8 cellular contexts compared by ENCODE assay signal in genomic region chr17:42819939-42820535, GRCh38. TPM values are rescaled to one million over a fixed set of nuclear protein-coding genes. Genes with fewer than 3 reads are reported as not detected.
DNase-seq lines count a peak whose midpoint lies in the region; ATAC-seq and TF ChIP-seq lines count a peak whose summit lies in the region.

No MANE protein-coding gene starts in this region.

- H3K14ac ChIP-seq in neuronal stem cell (ENCODE audit: low read length) = no peak overlapping the region

- no peak overlapping the region for H3K27ac Mint-ChIP-seq in effector memory CD8-positive, alpha-beta T cell

- H3K36me3 ChIP-seq in neuronal stem cell (replicated peaks in 1 of 2; ENCODE audit: control insufficient read depth in 2 of 2, insufficient read depth in 2 of 2, low read length in 2 of 2) = peaks cover 31 to 64% of the 10 kb centered on the region in 2 donors
- H3K36me3 ChIP-seq in aorta (ENCODE audit: control insufficient read depth in 1 of 2, insufficient read depth in 2 of 2, low read length in 1 of 2) = peaks cover 7 to 14% of the 10 kb centered on the region in 2 donors

- H4K8ac ChIP-seq in neuronal stem cell (ENCODE audit: low read depth, low read length) = no peak overlapping the region

- H3K79me1 ChIP-seq in neuronal stem cell (ENCODE audit: low read depth, low read length) = peaks cover 6% of the 10 kb centered on the region

- no peak overlapping the region for H3K23ac ChIP-seq in neuronal stem cell (ENCODE audit: low read depth, low read length, poor library complexity)

- CTCF ChIA-PET in AG04449 (lab: Yijun Ruan, JAX) = interaction anchor here (0.6 to 8.7 kb wide), 20 partner anchors 8 to 242 kb away, joined by 3 to 134 read pairs (median 4); partner anchors contain the start of genes CNTD1, COA3, PSMC3IP and PSME3

- H3K4me1 Mint-ChIP-seq in effector memory CD8-positive, alpha-beta T cell (ENCODE audit: low read depth in 2 of 2) = peaks cover 19 to 35% of the 10 kb centered on the region in 2 donors

- WGBS in neuronal stem cell (ENCODE audit: extremely low coverage in 2 of 2, insufficient read length in 2 of 2, insufficient replicate concordance in 1 of 2), 2 donors = no CpG with 5 or more reads among the region's 2 CpGs
- WGBS in aorta, 2 donors = 18 to 22% methylated on average over 2 of the region's 2 CpGs

- peak; percentile 66 for TF ChIP-seq CTCF in AG04449 (IDR thresholded peaks at IDR 0.05; ENCODE audit: insufficient read depth, low read length, missing control alignments)

- no peak overlapping the region for H2AFZ ChIP-seq in neuronal stem cell (ENCODE audit: low read length)

- intact Hi-C loops in aorta (cut with DNase I) = loop anchor here in 1 of 2 donors (5.0 kb wide), 1 partner anchor 98 kb away; no protein-coding TSS in a partner anchor

- H3K4me3 ChIP-seq in AG04449 (ENCODE audit: low read depth, low read length) (no peak overlapping the region), neuronal stem cell (ENCODE audit: low read length in 2 of 2) (no peak overlapping the region), aorta (ENCODE audit: low read length in 2 of 2) (no peak overlapping the region)

- no peak overlapping the region for H3K27ac ChIP-seq in neuronal stem cell (replicated peaks; ENCODE audit: low read length)
- no peak overlapping the region for H3K27ac ChIP-seq in aorta (ENCODE audit: low read depth in 1 of 2, low read length in 2 of 2)

- no peaks in the 10 kb centered on the region for H3K9me3 Mint-ChIP-seq in effector memory CD8-positive, alpha-beta T cell

- no peak overlapping the region for H2BK5ac ChIP-seq in neuronal stem cell (ENCODE audit: low read length)

- no peak overlapping the region for H4K91ac ChIP-seq in neuronal stem cell (ENCODE audit: low read depth, low read length, poor library complexity)

- H3K4me3 Mint-ChIP-seq in effector memory CD8-positive, alpha-beta T cell = no peak overlapping the region

- no peak overlapping the region for H2AK5ac ChIP-seq in neuronal stem cell (ENCODE audit: low read depth, low read length)

- H3K4me1 ChIP-seq in neuronal stem cell (ENCODE audit: control insufficient read depth in 2 of 2, insufficient read depth in 1 of 2, low read depth in 1 of 2, low read length in 2 of 2) = peaks cover 3 to 5% of the 10 kb centered on the region in 2 donors
- H3K4me1 ChIP-seq in aorta (ENCODE audit: control insufficient read depth in 1 of 2, insufficient read depth in 2 of 2, low read length in 2 of 2) = peaks cover 2 to 3% of the 10 kb centered on the region in 2 donors

- POLR2A ChIA-PET in AG04449 (lab: Yijun Ruan, JAX) = no interaction called here

- no peak overlapping the region for H3K4ac ChIP-seq in neuronal stem cell (ENCODE audit: low read length)

- no peak overlapping the region for H2BK120ac ChIP-seq in neuronal stem cell (ENCODE audit: low read depth, low read length)

- no peak overlapping the region for H2BK15ac ChIP-seq in neuronal stem cell (ENCODE audit: low read length)

- DNase-seq in AG04449 (ENCODE audit: low read depth, low spot score) (no peak), H4 (ENCODE audit: low spot score) (peak; percentile 48), NCI-H748 (lab: John Stamatoyannopoulos, UW; ENCODE audit: unreplicated experiment) (peak; percentile 79), neuronal stem cell (ENCODE audit: low spot score) (peak; percentile 69), aorta (peak; percentile 62 to 83), C1 segment of cervical spinal cord (lab: John Stamatoyannopoulos, UW) (no peak)
- DNase-seq in activated CD4-positive, alpha-beta T cell treated with anti-CD3 and anti-CD28 coated beads, Interleukin-2, amount 50 U/mL, for 48 hours = peak; percentile 76 to 80
- DNase-seq in effector memory CD8-positive, alpha-beta T cell = peak; percentile 55

- no peak overlapping the region for H2BK12ac ChIP-seq in neuronal stem cell (ENCODE audit: low read length)

- H3K27me3 Mint-ChIP-seq in effector memory CD8-positive, alpha-beta T cell = no peaks in the 10 kb centered on the region

- H3K9ac ChIP-seq in neuronal stem cell (ENCODE audit: low read depth, low read length, poor library complexity) = no peak overlapping the region

- ATAC-seq in effector memory CD8-positive, alpha-beta T cell (replicated peaks) = no peak
- no peak for ATAC-seq in aorta (ENCODE audit: low FRiP score)

- no peak overlapping the region for H3K18ac ChIP-seq in neuronal stem cell (ENCODE audit: low read length)

- H3K27me3 ChIP-seq in neuronal stem cell (ENCODE audit: control insufficient read depth in 3 of 3, insufficient read depth in 3 of 3, low read depth in 1 of 3, low read length in 3 of 3) (no peaks in the 10 kb centered on the region), aorta (ENCODE audit: control insufficient read depth in 1 of 2, insufficient read depth in 2 of 2, low read length in 1 of 2) (no peaks in the 10 kb centered on the region)

- H3K4me2 ChIP-seq in neuronal stem cell (ENCODE audit: insufficient read depth, low read length, poor library complexity, severe bottlenecking) = no peak overlapping the region

- H3K36me3 Mint-ChIP-seq in effector memory CD8-positive, alpha-beta T cell (ENCODE audit: insufficient read depth) = peaks cover 71% of the 10 kb centered on the region

- H3K9me3 ChIP-seq in neuronal stem cell (replicated peaks in 1 of 2; ENCODE audit: control insufficient read depth in 2 of 2, insufficient read depth in 1 of 2, low read depth in 1 of 2, low read length in 2 of 2) (no peaks in the 10 kb centered on the region), aorta (ENCODE audit: control insufficient read depth, low read length) (no peaks in the 10 kb centered on the region)

RNA-seq across cellular contexts. Expression of gene BECN1, which starts 4.0 kb away (rescaled TPM):
- total RNA-seq in H4 (2014; rRNA removed; shearing (Covaris generic)) = 44.2 and 69.8 TPM in 2 replicates
- polyA plus RNA-seq in neuronal stem cell (2013, experiment 1 of 2) = 28.8 TPM
- polyA plus RNA-seq in neuronal stem cell (2013, experiment 2 of 2) = 27.6 TPM
- total RNA-seq in aorta = 10 to 100 TPM; 66.9 to 76.9 TPM
- 100 to 1,000 TPM in 1 of 2 donors, 10 to 100 TPM in 1; 67.8 to 105 TPM for polyA plus RNA-seq in aorta

RNA-seq across cellular contexts. Expression of gene PSME3, which starts 13.2 kb away (rescaled TPM):
- total RNA-seq in H4 (2014; rRNA removed; shearing (Covaris generic)) = 109 and 113 TPM in 2 replicates
- 84.7 TPM for polyA plus RNA-seq in neuronal stem cell (2013, experiment 1 of 2)
- 84.5 TPM for polyA plus RNA-seq in neuronal stem cell (2013, experiment 2 of 2)
- 10 to 100 TPM; 57.7 to 69.8 TPM for total RNA-seq in aorta
- polyA plus RNA-seq in aorta = 10 to 100 TPM; 41.1 to 58.6 TPM

RNA-seq across cellular contexts. Expression of gene CNTD1, which starts 21.4 kb away (rescaled TPM):
- total RNA-seq in H4 (2014; rRNA removed; shearing (Covaris generic)) = not detected in 2 replicates
- polyA plus RNA-seq in neuronal stem cell (2013, experiment 1 of 2) = 0.08 TPM
- polyA plus RNA-seq in neuronal stem cell (2013, experiment 2 of 2) = 0.32 TPM
- under 1 TPM in 1 of 2 donors, not detected in 1; 0.81 TPM for total RNA-seq in aorta
- polyA plus RNA-seq in aorta = 1 to 10 TPM in 1 of 2 donors, under 1 TPM in 1; 0.33 to 2.1 TPM

RNA-seq across cellular contexts. Expression of gene COA3, which starts 21.5 kb away (rescaled TPM):
- total RNA-seq in H4 (2014; rRNA removed; shearing (Covaris generic)) = 124 and 139 TPM in 2 replicates
- polyA plus RNA-seq in neuronal stem cell (2013, experiment 1 of 2) = 87.7 TPM
- 86.6 TPM for polyA plus RNA-seq in neuronal stem cell (2013, experiment 2 of 2)
- 10 to 100 TPM; 31.7 to 34.8 TPM for total RNA-seq in aorta
- polyA plus RNA-seq in aorta = 100 to 1,000 TPM in 1 of 2 donors, 10 to 100 TPM in 1; 75.9 to 117 TPM

RNA-seq across cellular contexts. Expression of gene AOC2, which starts 24.3 kb away (rescaled TPM):
- 0.45 TPM in 1 of 2 replicates, not detected in the other for total RNA-seq in H4 (2014; rRNA removed; shearing (Covaris generic))
- polyA plus RNA-seq in neuronal stem cell (2013, experiment 1 of 2) = 1.5 TPM
- 1.7 TPM for polyA plus RNA-seq in neuronal stem cell (2013, experiment 2 of 2)
- total RNA-seq in aorta = 1 to 10 TPM; 1.8 to 2.6 TPM
- polyA plus RNA-seq in aorta = under 1 TPM; 0.25 to 0.38 TPM

Comparison
In these comparisons a context has a peak if more than half of its experiments do, and no peak if none do; other contexts are left out.
1. DNase-seq: peak in H4 (single experiment), NCI-H748 (single experiment), activated CD4-positive, alpha-beta T cell treated with anti-CD3 and anti-CD28 coated beads, Interleukin-2, amount 50 U/mL, for 48 hours (2 of 2), effector memory CD8-positive, alpha-beta T cell (3 of 3), neuronal stem cell (single experiment) and aorta (2 of 2); none in AG04449 (single experiment) and C1 segment of cervical spinal cord (0 of 14).